In genomic region chr10:102400061-102400460, GRCh38 we compare ENCODE assay signal across 1 cellular context.
TF ChIP-seq lines count a peak whose summit lies in the region.

No MANE protein-coding gene starts in this region.

TF ChIP-seq in SK-N-SH, 30 proteins besides CTCF, POLR2A, EP300 and RAD21 (continued from another document):
- TF ChIP-seq USF1 (IDR thresholded peaks at IDR 0.05; ENCODE audit: borderline replicate concordance, low read depth) (no peak), USF2 (IDR thresholded peaks at IDR 0.05; ENCODE audit: borderline replicate concordance, low read depth, low read length) (no peak), RCOR1 (IDR thresholded peaks at IDR 0.05; ENCODE audit: low read length) (no peak), NRF1 (IDR thresholded peaks at IDR 0.05; ENCODE audit: low read depth, low read length) (no peak), GATA2 (CRISPR knock-in tag; IDR thresholded peaks at IDR 0.05) (no peak), SIN3A (IDR thresholded peaks at IDR 0.05; ENCODE audit: borderline replicate concordance, low read depth, low read length) (no peak), NFIC (IDR thresholded peaks at IDR 0.05; ENCODE audit: borderline replicate concordance) (no peak), JUND (IDR thresholded peaks at IDR 0.05) (no peak), MAX (IDR thresholded peaks at IDR 0.05; ENCODE audit: low read depth) (no peak)
- TF ChIP-seq, protein P1, sequence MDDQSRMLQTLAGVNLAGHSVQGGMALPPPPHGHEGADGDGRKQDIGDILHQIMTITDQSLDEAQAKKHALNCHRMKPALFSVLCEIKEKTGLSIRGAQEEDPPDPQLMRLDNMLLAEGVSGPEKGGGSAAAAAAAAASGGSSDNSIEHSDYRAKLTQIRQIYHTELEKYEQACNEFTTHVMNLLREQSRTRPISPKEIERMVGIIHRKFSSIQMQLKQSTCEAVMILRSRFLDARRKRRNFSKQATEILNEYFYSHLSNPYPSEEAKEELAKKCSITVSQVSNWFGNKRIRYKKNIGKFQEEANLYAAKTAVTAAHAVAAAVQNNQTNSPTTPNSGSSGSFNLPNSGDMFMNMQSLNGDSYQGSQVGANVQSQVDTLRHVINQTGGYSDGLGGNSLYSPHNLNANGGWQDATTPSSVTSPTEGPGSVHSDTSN (IDR thresholded peaks at IDR 0.05), result no peak
